17 cellular contexts compared by ENCODE assay signal in genomic region chr13:24741791-24742190, GRCh38. TPM values are rescaled to one million over a fixed set of nuclear protein-coding genes. Genes with fewer than 3 reads are reported as not detected.
A peak's percentile ranks its signal among the peaks of the same experiment; 100 is the strongest.
DNase-seq lines count a peak whose midpoint lies in the region; ATAC-seq and TF ChIP-seq lines count a peak whose summit lies in the region.
"Had no signal": no experiment of that assay in that cellular context is flagged by ENCODE, and none has a peak within 500 bp of the region (broad histone marks: within the 10 kb centered on the region; RNA-seq: fewer than 3 reads in every experiment).

No MANE protein-coding gene starts in this region.

- H3K4me1 ChIP-seq in BLaER1 treated with 17β-estradiol and CSF1 and Interleukin-3, amounts not matched to agents 10 nM and 100 nM: peaks cover 9 to 25% (median 22%) of the 10 kb centered on the region in 10 experiments
- H3K4me1 ChIP-seq in IMR-90 (ENCODE audit: control insufficient read depth, insufficient read depth, low read length) (no peaks in the 10 kb centered on the region), mesendoderm (ENCODE audit: control insufficient read depth, low read depth, low read length) (peaks cover 6% of the 10 kb centered on the region)
- H3K4me1 ChIP-seq: BE2C had no signal

- H2BK5ac ChIP-seq in IMR-90 (ENCODE audit: low read depth, low read length, poor library complexity, severe bottlenecking) (no peak overlapping the region), mesendoderm (ENCODE audit: low read length) (no peak overlapping the region)

- H3K27ac ChIP-seq in BLaER1 treated with 17β-estradiol and CSF1 and Interleukin-3, amounts not matched to agents 10 nM and 100 nM: peak overlapping the region in 8 of 11 experiments; percentile 16 to 55 (median 32); a peak in 8 of 22 replicates
- H3K27ac ChIP-seq in IMR-90 (ENCODE audit: insufficient read depth, low read length): no peak overlapping the region
- H3K27ac ChIP-seq in mesendoderm (ENCODE audit: low read depth, low read length): no peak overlapping the region
- H3K27ac ChIP-seq: GM23248, KMS-11 had no signal

- 83% methylated on average over 2 of the region's 8 CpGs; no CpG with 5 or more reads in 1 of the 2 experiments for WGBS in IMR-90 (ENCODE audit: extremely low coverage in 2 of 2, insufficient read length in 1 of 2), 2 experiments
- no CpG with 5 or more reads among the region's 8 CpGs for WGBS in mesendoderm (ENCODE audit: extremely low coverage, insufficient coverage, low lambda C conversion rate)

- H2BK20ac ChIP-seq in IMR-90 (ENCODE audit: low read depth, low read length): no peak overlapping the region

- dilution Hi-C loops in IMR-90 (cut with HindIII; ENCODE audit: low sequenced_read_pairs, unreplicated experiment): no loop called here

- TF ChIP-seq RAD21 in IMR-90 (IDR thresholded peaks at IDR 0.05; ENCODE audit: low read length): no peak

- TF ChIP-seq CTCF in IMR-90 (conservative IDR thresholded peaks at IDR 0.05; ENCODE audit: low read depth, low read length) (no peak), osteocyte (IDR thresholded peaks at IDR 0.05) (no peak)

- H2AK5ac ChIP-seq in IMR-90 (ENCODE audit: low read depth, low read length) (no peak overlapping the region), mesendoderm (ENCODE audit: low read length) (peak overlapping the region; percentile 37)

- CTCF ChIA-PET in IMR-90 (lab: Yijun Ruan, JAX): no interaction called here

- no peak overlapping the region for H3K27ac Mint-ChIP-seq in osteocyte (ENCODE audit: unreplicated experiment)
- H3K27ac Mint-ChIP-seq: CD14-positive monocyte; CD4-positive, alpha-beta memory T cell; HFFc6 had no signal

- no peaks in the 10 kb centered on the region for H3K9me3 Mint-ChIP-seq in osteocyte (ENCODE audit: unreplicated experiment)
- H3K9me3 Mint-ChIP-seq: HFFc6 had no signal

- no peak overlapping the region for H3K56ac ChIP-seq in IMR-90 (ENCODE audit: extremely low read depth, insufficient read depth, low read length)
- H3K56ac ChIP-seq in mesendoderm (ENCODE audit: low read length): peak overlapping the region; percentile 12

- no peaks in the 10 kb centered on the region for H3K79me2 ChIP-seq in mesendoderm (ENCODE audit: control insufficient read depth, insufficient read depth, low read length)

- H3K36me3 ChIP-seq in BLaER1 treated with 17β-estradiol and CSF1 and Interleukin-3, amounts not matched to agents 10 nM and 100 nM: no peaks in the 10 kb centered on the region
- no peaks in the 10 kb centered on the region for H3K36me3 ChIP-seq in IMR-90 (ENCODE audit: control insufficient read depth, insufficient read depth, low read length)
- H3K36me3 ChIP-seq in mesendoderm (ENCODE audit: control insufficient read depth, insufficient read depth, low read length): no peaks in the 10 kb centered on the region
- H3K36me3 ChIP-seq: BE2C had no signal

- H3K27me3 ChIP-seq in BLaER1 treated with 17β-estradiol and CSF1 and Interleukin-3, amounts not matched to agents 10 nM and 100 nM: peaks cover 22 to 34% (median 30%) of the 10 kb centered on the region in 11 experiments
- H3K27me3 ChIP-seq in IMR-90 (ENCODE audit: control insufficient read depth, insufficient read depth, low read length) (peaks cover 23% of the 10 kb centered on the region; the same call in 1 of the 2 replicates), mesendoderm (ENCODE audit: insufficient read depth, low read length, poor library complexity) (no peaks in the 10 kb centered on the region)

- no peak overlapping the region for H4K8ac ChIP-seq in IMR-90 (ENCODE audit: low read depth in 2 of 2, low read length in 2 of 2)
- no peak overlapping the region for H4K8ac ChIP-seq in mesendoderm (ENCODE audit: low read depth, low read length)

- H3K9me3 ChIP-seq in BLaER1 treated with 17β-estradiol and CSF1 and Interleukin-3, amounts not matched to agents 10 nM and 100 nM (replicated peaks in 1 of 11): peaks cover 12 to 16% (median 14%) of the 10 kb centered on the region in 11 experiments; a peak in 21 of 22 replicates
- no peaks in the 10 kb centered on the region for H3K9me3 ChIP-seq in IMR-90 (ENCODE audit: control insufficient read depth, insufficient read depth, low read length)
- H3K9me3 ChIP-seq: BE2C had no signal

- in situ Hi-C loops in IMR-90 (cut with MboI; ENCODE audit: low sequenced_read_pairs): no loop called here

- peak overlapping the region; percentile 32 to 86 (median 75); a peak in 21 of 22 replicates for H3K4me2 ChIP-seq in BLaER1 treated with 17β-estradiol and CSF1 and Interleukin-3, amounts not matched to agents 10 nM and 100 nM
- H3K4me2 ChIP-seq in IMR-90 (ENCODE audit: low read depth, low read length): no peak overlapping the region
- H3K4me2 ChIP-seq in mesendoderm (ENCODE audit: low read length): no peak overlapping the region
- H3K4me2 ChIP-seq: KMS-11 had no signal

- no TSS peak for BruUV-seq in IMR-90 (replicated peaks; lab: Mats Ljungman, UMichigan)

- H3K79me1 ChIP-seq in IMR-90 (ENCODE audit: low read depth in 1 of 2, low read length in 2 of 2) (no peaks in the 10 kb centered on the region), mesendoderm (ENCODE audit: low read length) (no peaks in the 10 kb centered on the region)

- no peak overlapping the region for H3K4ac ChIP-seq in IMR-90 (ENCODE audit: low read depth, low read length)
- H3K4ac ChIP-seq in mesendoderm (ENCODE audit: low read depth, low read length): no peak overlapping the region

- peak overlapping the region; percentile 42 for H2AK9ac ChIP-seq in IMR-90 (replicated peaks; ENCODE audit: low read depth, low read length, poor library complexity)

- ATAC-seq in IMR-90 (ENCODE audit: low read depth) (no peak), GM21529 (IDR thresholded peaks at IDR 0.05; ENCODE audit: unreplicated experiment) (no peak)

- H3K4me3 ChIP-seq in BLaER1 treated with 17β-estradiol and CSF1 and Interleukin-3, amounts not matched to agents 10 nM and 100 nM: no peak overlapping the region
- H3K4me3 ChIP-seq in IMR-90 (ENCODE audit: insufficient read depth, low read depth, low read length) (no peak overlapping the region), mesendoderm (ENCODE audit: low read length) (no peak overlapping the region)
- H3K4me3 ChIP-seq: GM23248 had no signal

- no peak for TF ChIP-seq POLR2A in IMR-90 (IDR thresholded peaks at IDR 0.05; ENCODE audit: low read depth, low read length)

- H2BK120ac ChIP-seq in IMR-90 (ENCODE audit: low read depth, low read length): no peak overlapping the region
- H2BK120ac ChIP-seq in mesendoderm (ENCODE audit: low read depth, low read length): no peak overlapping the region

- no peak overlapping the region for H4K91ac ChIP-seq in IMR-90 (ENCODE audit: insufficient read depth, low read depth, low read length)

- no peaks in the 10 kb centered on the region for H3K9me1 ChIP-seq in IMR-90 (ENCODE audit: insufficient read depth, low read length)

- no peaks in the 10 kb centered on the region for H3K36me3 Mint-ChIP-seq in osteocyte (ENCODE audit: unreplicated experiment)
- H3K36me3 Mint-ChIP-seq: CD14-positive monocyte; CD4-positive, alpha-beta memory T cell had no signal

- 0 out of 22 replicates have a peak overlapping the region, but pooled peaks of 1 of the 11 experiments have one; percentile 35 for H3K9ac ChIP-seq in BLaER1 treated with 17β-estradiol and CSF1 and Interleukin-3, amounts not matched to agents 10 nM and 100 nM
- H3K9ac ChIP-seq in IMR-90 (ENCODE audit: low read depth, low read length) (no peak overlapping the region), mesendoderm (ENCODE audit: low read length) (no peak overlapping the region)
- H3K9ac ChIP-seq: GM23248, KMS-11 had no signal

- POLR2A ChIA-PET in IMR-90 (lab: Charles Lee; ENCODE audit: unreplicated experiment): no interaction called here

- no peaks in the 10 kb centered on the region for H3K4me1 Mint-ChIP-seq in osteocyte (ENCODE audit: unreplicated experiment)

- H4K5ac ChIP-seq in IMR-90 (ENCODE audit: low read depth, low read length) (no peak overlapping the region), mesendoderm (ENCODE audit: low read length) (no peak overlapping the region)

- peaks cover 9% of the 10 kb centered on the region for H3K27me3 Mint-ChIP-seq in osteocyte (ENCODE audit: unreplicated experiment)

- no peak overlapping the region for H2BK15ac ChIP-seq in IMR-90 (ENCODE audit: low read depth, low read length)
- H2BK15ac ChIP-seq in mesendoderm (replicated peaks; ENCODE audit: low read depth): no peak overlapping the region

- DNase-seq in IMR-90: no peak
- DNase-seq in mesendoderm: no peak
- DNase-seq in osteocyte (ENCODE audit: extremely low spot score, unreplicated experiment): peak; percentile 80
- no peak for DNase-seq in GM19238 (ENCODE audit: insufficient read length, low spot score)
- DNase-seq in activated CD4-positive, alpha-beta T cell treated with anti-CD3 and anti-CD28 coated beads for 48 hours: no peak
- DNase-seq: BE2C; CD4-positive, alpha-beta memory T cell; DMS153; GDM1; HFFc6 had no signal

- H3K18ac ChIP-seq in IMR-90 (ENCODE audit: low read depth, low read length): no peak overlapping the region
- no peak overlapping the region for H3K18ac ChIP-seq in mesendoderm (ENCODE audit: low read length)

- no peak overlapping the region for H3K14ac ChIP-seq in IMR-90 (replicated peaks; ENCODE audit: low read depth, low read length)

- H2AFZ ChIP-seq in IMR-90 (replicated peaks; ENCODE audit: low read length, poor library complexity): no peak overlapping the region
- H2AFZ ChIP-seq: GM23248 had no signal

- H4K20me1 ChIP-seq in BLaER1 treated with 17β-estradiol and CSF1 and Interleukin-3, amounts not matched to agents 10 nM and 100 nM: peaks cover 0 to 5% (median 0%) of the 10 kb centered on the region in 11 experiments; a peak in 3 of 22 replicates
- H4K20me1 ChIP-seq in IMR-90 (ENCODE audit: insufficient read depth, low read length): no peaks in the 10 kb centered on the region

- no peak overlapping the region for H3K23ac ChIP-seq in IMR-90 (ENCODE audit: low read depth, low read length)
- H3K23ac ChIP-seq in mesendoderm (ENCODE audit: low read length): peak overlapping the region; percentile 15

- no peak overlapping the region for H3K4me3 Mint-ChIP-seq in osteocyte (ENCODE audit: unreplicated experiment)
- H3K4me3 Mint-ChIP-seq: CD14-positive monocyte; CD4-positive, alpha-beta memory T cell; HFFc6 had no signal

- intact Hi-C loops in IMR-90 (cut with micrococcal nuclease): no loop called here

TF ChIP-seq in IMR-90, 13 proteins besides CTCF, POLR2A, EP300 and RAD21 (continues in another document):
- TF ChIP-seq CHD1 (IDR thresholded peaks at IDR 0.05; ENCODE audit: low read depth, low read length): no peak
- TF ChIP-seq NFE2L2 (IDR thresholded peaks at IDR 0.05; ENCODE audit: low read depth, low read length): no peak
- no peak for TF ChIP-seq FOS (IDR thresholded peaks at IDR 0.05; ENCODE audit: low read depth, low read length)
- no peak for TF ChIP-seq RFX5 (IDR thresholded peaks at IDR 0.05; ENCODE audit: low read depth, low read length)
- TF ChIP-seq SMC3 (IDR thresholded peaks at IDR 0.05; ENCODE audit: low read depth, low read length): no peak

RNA-seq across cellular contexts. Expression of gene RNF17, which starts 22.2 kb away (rescaled TPM):
- 0.18 and 0.28 TPM in 2 replicates for total RNA-seq in IMR-90 (2012; rRNA removed)
- 0.01 and 0.03 TPM in 2 replicates for polyA plus RNA-seq in IMR-90 (2012; rRNA removed)
- 0.01 TPM in 1 of 2 replicates, not detected in the other for polyA plus RNA-seq in IMR-90 (2012; cell fraction: cytosol; rRNA removed)
- polyA plus RNA-seq in IMR-90 (2012; cell fraction: nucleus; rRNA removed; ENCODE audit: low replicate concordance): 0.02 and 0.23 TPM in 2 replicates
- not detected for polyA plus RNA-seq in mesendoderm (2013, experiment 1 of 2)
- not detected for polyA plus RNA-seq in mesendoderm (2013, experiment 2 of 2)
- not detected in 2 replicates for total RNA-seq in osteocyte
- total RNA-seq: CD4-positive, alpha-beta memory T cell; Daoy; GM23248; HepG2; HFFc6 had no signal
- polyA plus RNA-seq: CD14-positive monocyte, GM23248, HepG2 had no signal

Comparison
In these comparisons a context has a peak if more than half of its experiments do, and no peak if none do; other contexts are left out.
1. H3K27ac ChIP-seq: peak in BLaER1 treated with 17β-estradiol and CSF1 and Interleukin-3, amounts not matched to agents 10 nM and 100 nM (8 of 11); none in IMR-90 (single experiment) and mesendoderm (single experiment).
2. H3K4me2 ChIP-seq: peak in BLaER1 treated with 17β-estradiol and CSF1 and Interleukin-3, amounts not matched to agents 10 nM and 100 nM (11 of 11); none in IMR-90 (single experiment) and mesendoderm (single experiment).